ENCODE assay signal across 8 cellular contexts in genomic region chr11:128553662-128554392, GRCh38. TPM values are rescaled to one million over a fixed set of nuclear protein-coding genes. Genes with fewer than 3 reads are reported as not detected.
A peak's percentile ranks its signal among the peaks of the same experiment; 100 is the strongest.
DNase-seq lines count a peak whose midpoint lies in the region; ATAC-seq and TF ChIP-seq lines count a peak whose summit lies in the region.

No MANE protein-coding gene starts in this region.

- H3K9me3 ChIP-seq in T-helper 17 cell (ENCODE audit: control insufficient read depth, low read length, poor library complexity, severe bottlenecking) (no peaks in the 10 kb centered on the region), adrenal gland (replicated peaks in 1 of 3) (no peaks in the 10 kb centered on the region)

- peaks cover 4 to 13% of the 10 kb centered on the region in 2 donors for H3K4me1 ChIP-seq in adrenal gland (replicated peaks in 1 of 2)

- no peak for TF ChIP-seq CTCF in adrenal gland (IDR thresholded peaks at IDR 0.05)

- no peak for ATAC-seq in stimulated activated naive CD8-positive, alpha-beta T cell treated with anti-CD3 and anti-CD28 coated beads, Interleukin-15, Interleukin-2, amounts not matched to agents 100 U/mL and 50 U/mL, for 24 hours
- ATAC-seq in T-helper 17 cell = no peak
- peak; percentile 54 for ATAC-seq in left ventricle myocardium superior
- ATAC-seq in HG03520 (IDR thresholded peaks at IDR 0.05; ENCODE audit: unreplicated experiment) = no peak
- ATAC-seq in GM18907 (IDR thresholded peaks at IDR 0.05; ENCODE audit: unreplicated experiment) = no peak

- H3K36me3 ChIP-seq in adrenal gland (replicated peaks in 1 of 2) = no peaks in the 10 kb centered on the region

- H3K27ac ChIP-seq in adrenal gland = peak overlapping the region in 1 of 5 donors; percentile 12

- H3K4me1 Mint-ChIP-seq in stimulated activated naive CD8-positive, alpha-beta T cell treated with anti-CD3 and anti-CD28 coated beads, Interleukin-15, Interleukin-2, amounts not matched to agents 100 ng/mL and 50 ng/mL, for 24 hours (ENCODE audit: low read depth) = peaks cover 61% of the 10 kb centered on the region
- H3K4me1 Mint-ChIP-seq in T-helper 17 cell = peaks cover 43% of the 10 kb centered on the region

- no peak for TF ChIP-seq POLR2A in adrenal gland (IDR thresholded peaks at IDR 0.05)

- no peaks in the 10 kb centered on the region for H3K36me3 Mint-ChIP-seq in stimulated activated naive CD8-positive, alpha-beta T cell treated with anti-CD3 and anti-CD28 coated beads, Interleukin-15, Interleukin-2, amounts not matched to agents 100 ng/mL and 50 ng/mL, for 24 hours (ENCODE audit: low read depth)
- no peaks in the 10 kb centered on the region for H3K36me3 Mint-ChIP-seq in T-helper 17 cell (ENCODE audit: low read depth)

- no peaks in the 10 kb centered on the region for H3K9me3 Mint-ChIP-seq in stimulated activated naive CD8-positive, alpha-beta T cell treated with anti-CD3 and anti-CD28 coated beads, Interleukin-15, Interleukin-2, amounts not matched to agents 100 ng/mL and 50 ng/mL, for 24 hours

- peak overlapping the region; percentile 86 for H3K27ac Mint-ChIP-seq in stimulated activated naive CD8-positive, alpha-beta T cell treated with anti-CD3 and anti-CD28 coated beads, Interleukin-15, Interleukin-2, amounts not matched to agents 100 ng/mL and 50 ng/mL, for 24 hours
- peak overlapping the region; percentile 89 for H3K27ac Mint-ChIP-seq in T-helper 17 cell

- DNase-seq in stimulated activated naive CD8-positive, alpha-beta T cell treated with anti-CD3 and anti-CD28 coated beads, Interleukin-15, Interleukin-2, amounts not matched to agents 100 U/mL and 50 U/mL, for 24 hours = no peak
- DNase-seq in T-helper 17 cell (no peak), left ventricle myocardium superior (no peak), adrenal gland (no peak), SW 1271 (lab: John Stamatoyannopoulos, UW) (no peak)

- WGBS in adrenal gland, 4 donors = 24 to 34% (median 31%) methylated on average over 9 to 10 of the region's 10 CpGs

- no peaks in the 10 kb centered on the region for H3K27me3 ChIP-seq in adrenal gland

- intact Hi-C loops in left ventricle myocardium superior (cut with micrococcal nuclease) = no loop called here
- intact Hi-C loops in adrenal gland (cut with DNase I) = no loop called here

- H3K27me3 Mint-ChIP-seq in stimulated activated naive CD8-positive, alpha-beta T cell treated with anti-CD3 and anti-CD28 coated beads, Interleukin-15, Interleukin-2, amounts not matched to agents 100 ng/mL and 50 ng/mL, for 24 hours = no peaks in the 10 kb centered on the region
- no peaks in the 10 kb centered on the region for H3K27me3 Mint-ChIP-seq in T-helper 17 cell

- no peak overlapping the region for H3K4me3 ChIP-seq in adrenal gland

- peak overlapping the region; percentile 57 for H3K4me3 Mint-ChIP-seq in stimulated activated naive CD8-positive, alpha-beta T cell treated with anti-CD3 and anti-CD28 coated beads, Interleukin-15, Interleukin-2, amounts not matched to agents 100 ng/mL and 50 ng/mL, for 24 hours
- H3K4me3 Mint-ChIP-seq in T-helper 17 cell = peak overlapping the region; percentile 81

RNA-seq across cellular contexts. Expression of gene ETS1, which starts 33.5 kb away (rescaled TPM):
- 100 to 1,000 TPM; 670 to 745 TPM for total RNA-seq in T-helper 17 cell
- 53.4 TPM for total RNA-seq in left ventricle myocardium superior
- 10 to 100 TPM; 29.9 to 61.7 (median 46.8) TPM for total RNA-seq in adrenal gland
- polyA plus RNA-seq in adrenal gland = 10 to 100 TPM in 2 of 3 donors, 1 to 10 TPM in 1; 9.6 to 34.1 (median 17.9) TPM

Comparison
In these comparisons a context has a peak if more than half of its experiments do, and no peak if none do; other contexts are left out.
1. RNA of gene ETS1, which starts 33.5 kb away (total RNA-seq): 670 to 745 TPM in T-helper 17 cell; 53.4 TPM in left ventricle myocardium superior (single experiment) and 29.9 to 61.7 TPM in adrenal gland; every median in the first group is over 10 times any median in the second.